In genomic region chr21:39014751-39015150, GRCh38 we compare ENCODE assay signal across 8 cellular contexts.
A peak's percentile ranks its signal among the peaks of the same experiment; 100 is the strongest.
DNase-seq lines count a peak whose midpoint lies in the region; ATAC-seq and TF ChIP-seq lines count a peak whose summit lies in the region.
"Had no signal": no experiment of that assay in that cellular context is flagged by ENCODE, and none has a peak within 500 bp of the region (broad histone marks: within the 10 kb centered on the region; RNA-seq: fewer than 3 reads in every experiment).

No MANE protein-coding gene starts in this region.

- no peaks in the 10 kb centered on the region for H3K27me3 ChIP-seq in HL-60 (ENCODE audit: insufficient read depth, poor library complexity, severe bottlenecking)
- no peaks in the 10 kb centered on the region for H3K27me3 ChIP-seq in foreskin keratinocyte
- no peaks in the 10 kb centered on the region for H3K27me3 ChIP-seq in upper lobe of right lung
- no peaks in the 10 kb centered on the region for H3K27me3 ChIP-seq in ovary

- 85 to 91% (median 87%) methylated on average over 9 of the region's 9 CpGs for WGBS in ovary, 3 donors

- H3K4me3 ChIP-seq in HL-60 (replicated peaks; ENCODE audit: insufficient read depth, low read length) (no peak overlapping the region), upper lobe of right lung (no peak overlapping the region), ovary (no peak overlapping the region)

- ATAC-seq in foreskin keratinocyte (peak; percentile 92), upper lobe of right lung (peak; percentile 45)

- intact Hi-C loops in upper lobe of right lung (cut with DNase I): no loop called here
- intact Hi-C loops in ovary (cut with DNase I): loop anchor here in 1 of 4 donors (10.0 kb wide), 1 partner anchor 80 kb away; no protein-coding TSS in a partner anchor

- TF ChIP-seq POLR2A in ovary (IDR thresholded peaks at IDR 0.05): no peak

- H3K4me1 ChIP-seq in foreskin keratinocyte (peaks cover 10% of the 10 kb centered on the region), upper lobe of right lung (peaks cover 24% of the 10 kb centered on the region), ovary (ENCODE audit: insufficient read depth) (no peaks in the 10 kb centered on the region)

- TF ChIP-seq CTCF in HL-60 (IDR thresholded peaks at IDR 0.05; ENCODE audit: insufficient read depth, low read length) (no peak), foreskin keratinocyte (conservative IDR thresholded peaks at IDR 0.05) (no peak), upper lobe of right lung (IDR thresholded peaks at IDR 0.05) (no peak), ovary (IDR thresholded peaks at IDR 0.05) (no peak)

- no peak for DNase-seq in HL-60 (ENCODE audit: low read depth in 1 of 2, low spot score in 1 of 2)
- DNase-seq in T1000 (lab: John Stamatoyannopoulos, UW): peak; percentile 53
- DNase-seq in foreskin keratinocyte: peak; percentile 95 to 97
- DNase-seq in upper lobe of right lung: no peak
- no peak for DNase-seq in ovary
- no peak for DNase-seq in cortex of kidney (lab: John Stamatoyannopoulos, UW)
- DNase-seq in activated CD4-positive, CD25-positive, alpha-beta regulatory T cell (lab: John Stamatoyannopoulos, UW): no peak
- DNase-seq: NCI-H187 had no signal

- H3K9me3 ChIP-seq in upper lobe of right lung (no peaks in the 10 kb centered on the region), ovary (no peaks in the 10 kb centered on the region)

- H3K36me3 ChIP-seq in upper lobe of right lung (no peaks in the 10 kb centered on the region), ovary (no peaks in the 10 kb centered on the region)

- H3K27ac ChIP-seq in HL-60 (replicated peaks) (peak overlapping the region; percentile 89), foreskin keratinocyte (peak overlapping the region; percentile 90), upper lobe of right lung (no peak overlapping the region), ovary (no peak overlapping the region)

- no peak for TF ChIP-seq EP300 in ovary (IDR thresholded peaks at IDR 0.05)

Comparison
In these comparisons a context has a peak if more than half of its experiments do, and no peak if none do; other contexts are left out.
1. DNase-seq: peak in T1000 (single experiment) and foreskin keratinocyte (2 of 2); none in HL-60 (0 of 2), upper lobe of right lung (single experiment), ovary (0 of 5), cortex of kidney (single experiment) and activated CD4-positive, CD25-positive, alpha-beta regulatory T cell (0 of 4).
2. H3K27ac ChIP-seq: peak in HL-60 (single experiment) and foreskin keratinocyte (single experiment); none in upper lobe of right lung (single experiment) and ovary (0 of 2).